In genomic region chr12:26817183-26817591, GRCh38 we compare ENCODE assay signal across 12 cellular contexts. TPM values are rescaled to one million over a fixed set of nuclear protein-coding genes. Genes with fewer than 3 reads are reported as not detected.
A peak's percentile ranks its signal among the peaks of the same experiment; 100 is the strongest.
DNase-seq lines count a peak whose midpoint lies in the region; ATAC-seq and TF ChIP-seq lines count a peak whose summit lies in the region.
"Had no signal": no experiment of that assay in that cellular context is flagged by ENCODE, and none has a peak within 500 bp of the region (broad histone marks: within the 10 kb centered on the region; RNA-seq: fewer than 3 reads in every experiment).

No MANE protein-coding gene starts in this region.

- H3K36me3 Mint-ChIP-seq in endodermal cell (ENCODE audit: low read depth), result peaks cover under 1% of the 10 kb centered on the region
- H3K36me3 Mint-ChIP-seq in CD8-positive, alpha-beta memory T cell, result peaks cover 0 to 17% (median 9%) of the 10 kb centered on the region in 3 donors
- H3K36me3 Mint-ChIP-seq in activated CD4-positive, alpha-beta memory T cell treated with anti-CD3 and anti-CD28 coated beads for 36 hours, result no peaks in the 10 kb centered on the region

- H3K9me3 ChIP-seq in endodermal cell (ENCODE audit: control insufficient read depth, low read length), result no peaks in the 10 kb centered on the region
- H3K9me3 ChIP-seq in CD8-positive, alpha-beta memory T cell (ENCODE audit: low read length), result no peaks in the 10 kb centered on the region
- H3K9me3 ChIP-seq: left lung had no signal

- intact Hi-C loops in activated CD4-positive, alpha-beta memory T cell treated with anti-CD3 and anti-CD28 coated beads for 36 hours (cut with micrococcal nuclease), result no loop called here

- peaks cover 10% of the 10 kb centered on the region for H3K4me1 Mint-ChIP-seq in endodermal cell
- peaks cover 6 to 26% (median 16%) of the 10 kb centered on the region in 3 donors for H3K4me1 Mint-ChIP-seq in CD8-positive, alpha-beta memory T cell
- peaks cover 3% of the 10 kb centered on the region for H3K4me1 Mint-ChIP-seq in activated CD4-positive, alpha-beta memory T cell treated with anti-CD3 and anti-CD28 coated beads for 36 hours (ENCODE audit: low read depth)

- H3K4me3 ChIP-seq in endodermal cell (ENCODE audit: low read length), result no peak overlapping the region
- no peak overlapping the region for H3K4me3 ChIP-seq in CD8-positive, alpha-beta memory T cell (ENCODE audit: low read length)
- H3K4me3 ChIP-seq: left lung had no signal

- no peak overlapping the region for H3K9ac ChIP-seq in endodermal cell (ENCODE audit: extremely low read depth, low read length, poor library complexity, severe bottlenecking)

- H3K36me3 ChIP-seq in endodermal cell (ENCODE audit: control insufficient read depth, insufficient read depth, low read length), result no peaks in the 10 kb centered on the region
- no peaks in the 10 kb centered on the region for H3K36me3 ChIP-seq in CD8-positive, alpha-beta memory T cell (ENCODE audit: insufficient read depth, low read length)
- H3K36me3 ChIP-seq: left lung had no signal

- no peaks in the 10 kb centered on the region for H3K4me1 ChIP-seq in endodermal cell (ENCODE audit: control insufficient read depth, insufficient read depth, low read length)
- H3K4me1 ChIP-seq in CD8-positive, alpha-beta memory T cell (ENCODE audit: insufficient read depth, low read length), result no peaks in the 10 kb centered on the region

- no peak overlapping the region for H3K27ac ChIP-seq in endodermal cell (ENCODE audit: low read depth, low read length)
- no peak overlapping the region for H3K27ac ChIP-seq in CD8-positive, alpha-beta memory T cell (ENCODE audit: low read depth, low read length)
- H3K27ac ChIP-seq: left lung had no signal

- no peak overlapping the region for H3K4me3 Mint-ChIP-seq in endodermal cell
- no peak overlapping the region for H3K4me3 Mint-ChIP-seq in CD8-positive, alpha-beta memory T cell
- no peak overlapping the region for H3K4me3 Mint-ChIP-seq in activated CD4-positive, alpha-beta memory T cell treated with anti-CD3 and anti-CD28 coated beads for 36 hours

- POLR2A ChIA-PET in CD8-positive, alpha-beta memory T cell (lab: Charles Lee), result interaction anchor here (0.6 to 0.7 kb wide), 3 partner anchors 15 to 703 kb away, joined by 5 to 10 read pairs (median 6); no protein-coding TSS in a partner anchor
- POLR2A ChIA-PET in activated CD4-positive, alpha-beta memory T cell treated with anti-CD3 and anti-CD28 coated beads for 36 hours (lab: Charles Lee), result no interaction called here

- DNase-seq in endodermal cell (no peak), NCI-H2227 (lab: John Stamatoyannopoulos, UW; ENCODE audit: unreplicated experiment) (no peak)
- DNase-seq in CD8-positive, alpha-beta memory T cell, result no peak
- no peak for DNase-seq in activated CD8-positive, alpha-beta memory T cell treated with anti-CD3 and anti-CD28 coated beads, Interleukin-2, amount 50 U/mL, for 48 hours
- DNase-seq in activated CD4-positive, alpha-beta memory T cell treated with anti-CD3 and anti-CD28 coated beads for 36 hours, result no peak
- DNase-seq: DMS79 treated with DMSO at 0.1 percent for 48 hours; left lung; NCI-H2081 treated with DMSO at 0.1 percent for 48 hours; stimulated activated CD4-positive, alpha-beta T cell treated with anti-CD3 and anti-CD28 coated beads, Interleukin-2, amount 100 ng/mL, for 48 hours had no signal

- no peak for TF ChIP-seq CTCF in endodermal cell (conservative IDR thresholded peaks at IDR 0.05)

- no peaks in the 10 kb centered on the region for H3K27me3 ChIP-seq in endodermal cell (ENCODE audit: control insufficient read depth, insufficient read depth, low read length, poor library complexity, severe bottlenecking)
- H3K27me3 ChIP-seq in CD8-positive, alpha-beta memory T cell (ENCODE audit: insufficient read depth, low read length, poor library complexity, severe bottlenecking), result no peaks in the 10 kb centered on the region
- H3K27me3 ChIP-seq: left lung had no signal

- CTCF ChIA-PET in CD8-positive, alpha-beta memory T cell (lab: Charles Lee), result interaction anchor here (0.9 kb wide), 1 partner anchor 15 kb away, joined by 3 read pairs; no protein-coding TSS in a partner anchor
- CTCF ChIA-PET in activated CD4-positive, alpha-beta memory T cell treated with anti-CD3 and anti-CD28 coated beads for 36 hours (lab: Charles Lee), result no interaction called here

- no peaks in the 10 kb centered on the region for H3K27me3 Mint-ChIP-seq in endodermal cell (ENCODE audit: insufficient read depth)
- no peaks in the 10 kb centered on the region for H3K27me3 Mint-ChIP-seq in CD8-positive, alpha-beta memory T cell
- no peaks in the 10 kb centered on the region for H3K27me3 Mint-ChIP-seq in activated CD4-positive, alpha-beta memory T cell treated with anti-CD3 and anti-CD28 coated beads for 36 hours

- peaks cover under 1% of the 10 kb centered on the region for H3K9me3 Mint-ChIP-seq in endodermal cell
- H3K9me3 Mint-ChIP-seq in CD8-positive, alpha-beta memory T cell, result no peaks in the 10 kb centered on the region
- H3K9me3 Mint-ChIP-seq in activated CD4-positive, alpha-beta memory T cell treated with anti-CD3 and anti-CD28 coated beads for 36 hours, result no peaks in the 10 kb centered on the region

- WGBS in endodermal cell (ENCODE audit: insufficient coverage in 1 of 2, insufficient read length in 1 of 2), 2 experiments, result 94 to 100% methylated on average over 1 to 4 of the region's 4 CpGs

- peak overlapping the region; percentile 3 for H3K27ac Mint-ChIP-seq in endodermal cell
- H3K27ac Mint-ChIP-seq in CD8-positive, alpha-beta memory T cell, result peak overlapping the region in 2 of 8 donors; percentile 40 to 53
- no peak overlapping the region for H3K27ac Mint-ChIP-seq in activated CD4-positive, alpha-beta memory T cell treated with anti-CD3 and anti-CD28 coated beads for 36 hours

- ATAC-seq in GM18498 (IDR thresholded peaks at IDR 0.05; ENCODE audit: unreplicated experiment) (peak; percentile 91), GM21381 (IDR thresholded peaks at IDR 0.05; ENCODE audit: unreplicated experiment) (peak; percentile 82), HG03135 (IDR thresholded peaks at IDR 0.05; ENCODE audit: unreplicated experiment) (peak; percentile 87)
- ATAC-seq: left lung had no signal

RNA-seq across cellular contexts. Expression of gene ITPR2, which starts 15.8 kb away (rescaled TPM):
- total RNA-seq in endodermal cell, result 10 to 100 TPM; 14.8 to 74.4 TPM
- polyA plus RNA-seq in endodermal cell (2013, experiment 1 of 2), result 1.6 TPM
- polyA plus RNA-seq in endodermal cell (2013, experiment 2 of 2), result 1.5 TPM
- 10 to 100 TPM; 24.0 to 29.4 TPM for total RNA-seq in CD8-positive, alpha-beta memory T cell
- polyA plus RNA-seq in CD8-positive, alpha-beta memory T cell, result 13.0 TPM
- 10 to 100 TPM; 23.7 to 25.0 TPM for total RNA-seq in activated CD4-positive, alpha-beta memory T cell treated with anti-CD3 and anti-CD28 coated beads for 36 hours
